Comparison of ENCODE assay signal across 2 cellular contexts in genomic region chr11:111795333-111795985, GRCh38.
TF ChIP-seq lines count a peak whose summit lies in the region.

No MANE protein-coding gene starts in this region.

TF ChIP-seq in SK-N-SH, 30 proteins besides CTCF, POLR2A, EP300 and RAD21:
- TF ChIP-seq SIN3A (IDR thresholded peaks at IDR 0.05; ENCODE audit: borderline replicate concordance, low read depth, low read length), result no peak
- peak; percentile 21; the same call in 1 of the 2 replicates for TF ChIP-seq TCF12 (IDR thresholded peaks at IDR 0.05)

TF ChIP-seq in SK-N-SH treated with all-trans-retinoic acid at 6 μM for 48 hours, 23 proteins besides CTCF, POLR2A, EP300 and RAD21:
- no peak for TF ChIP-seq ESRRG (CRISPR knock-in tag; IDR thresholded peaks at IDR 0.05)
- TF ChIP-seq RARB (CRISPR knock-in tag; IDR thresholded peaks at IDR 0.05), result no peak
- no peak for TF ChIP-seq CREB5 (CRISPR knock-in tag; IDR thresholded peaks at IDR 0.05; ENCODE audit: low read depth)
- TF ChIP-seq ZC3H10 (CRISPR knock-in tag; IDR thresholded peaks at IDR 0.05), result no peak
- no peak for TF ChIP-seq ISL1 (CRISPR knock-in tag; IDR thresholded peaks at IDR 0.05)
- no peak for TF ChIP-seq ZNF8 (CRISPR knock-in tag; IDR thresholded peaks at IDR 0.05)
- TF ChIP-seq BACH2 (CRISPR knock-in tag; IDR thresholded peaks at IDR 0.05; ENCODE audit: borderline replicate concordance), result no peak
- no peak for TF ChIP-seq GLIS3 (CRISPR knock-in tag; IDR thresholded peaks at IDR 0.05)
- TF ChIP-seq TSHZ2 (CRISPR knock-in tag; IDR thresholded peaks at IDR 0.05), result no peak
- TF ChIP-seq TOX (CRISPR knock-in tag; IDR thresholded peaks at IDR 0.05; ENCODE audit: borderline replicate concordance), result no peak
- TF ChIP-seq SNAI2 (CRISPR knock-in tag; IDR thresholded peaks at IDR 0.05), result no peak
- no peak for TF ChIP-seq CSDC2 (CRISPR knock-in tag; IDR thresholded peaks at IDR 0.05)
- no peak for TF ChIP-seq ZNF70 (CRISPR knock-in tag; IDR thresholded peaks at IDR 0.05)
